ENCODE assay signal across 8 cellular contexts in the genomic region with DNA sequence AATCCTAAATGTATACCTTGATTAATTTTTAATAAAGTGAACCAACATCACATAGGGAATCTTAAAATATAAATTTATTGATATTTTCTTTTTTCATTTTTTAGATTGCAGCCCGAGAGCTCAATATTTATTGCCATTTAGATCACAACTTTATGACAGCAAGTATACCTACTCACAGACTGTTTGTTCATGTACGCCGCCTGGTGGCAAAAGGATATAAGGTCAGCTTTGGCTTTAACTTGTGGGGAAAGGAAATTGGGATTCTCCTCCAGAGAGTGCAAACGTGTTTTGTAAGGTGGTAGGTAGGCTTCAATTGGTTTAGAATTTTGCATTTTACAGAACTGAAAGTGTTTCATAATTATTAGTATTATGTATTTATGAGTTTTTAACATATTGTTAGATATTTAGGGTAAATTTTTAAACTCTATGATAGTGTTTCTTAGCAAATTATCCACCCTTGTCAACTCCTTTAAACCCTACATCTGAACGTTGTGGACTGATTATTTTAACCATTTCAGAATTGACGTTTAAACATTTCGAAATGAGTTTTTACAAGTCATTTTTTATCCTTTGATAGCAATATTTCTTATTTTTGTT. TPM values are rescaled to one million over a fixed set of nuclear protein-coding genes. Genes with fewer than 3 reads are reported as not detected.
DNase-seq lines count a peak whose midpoint lies in the region; ATAC-seq and TF ChIP-seq lines count a peak whose summit lies in the region.

No MANE protein-coding gene starts in this region.

- peaks cover 16% of the 10 kb centered on the region for H3K36me3 Mint-ChIP-seq in Caco-2 (ENCODE audit: insufficient read depth, unreplicated experiment)
- peaks cover 4% of the 10 kb centered on the region for H3K36me3 Mint-ChIP-seq in chondrocyte (ENCODE audit: low read depth)

- H3K4me3 Mint-ChIP-seq in Caco-2 (ENCODE audit: unreplicated experiment), result no peak overlapping the region
- no peak overlapping the region for H3K4me3 Mint-ChIP-seq in chondrocyte (ENCODE audit: unreplicated experiment)

- POLR2A ChIA-PET in Caco-2 (lab: Charles Lee), result interaction anchor here (0.6 to 0.9 kb wide), 2 partner anchors 183 to 265 kb away, joined by 3 read pairs; no protein-coding TSS in a partner anchor
- POLR2A ChIA-PET in HEK293T (lab: Yijun Ruan, JAX), result no interaction called here

- H3K9me3 Mint-ChIP-seq in Caco-2 (ENCODE audit: unreplicated experiment) (no peaks in the 10 kb centered on the region), chondrocyte (ENCODE audit: low read depth) (no peaks in the 10 kb centered on the region)

- DNase-seq in Caco-2, result peak; percentile 76 to 77
- DNase-seq in HEK293T (ENCODE audit: extremely low spot score), result peak; percentile 66
- DNase-seq in NCI-H460 (ENCODE audit: extremely low read depth, low read depth), result peak; percentile 82
- DNase-seq in activated CD4-positive, alpha-beta T cell treated with anti-CD3 and anti-CD28 coated beads for 1 hour, result peak; percentile 28
- no peak for DNase-seq in chondrocyte (ENCODE audit: low spot score)
- peak in 1 of 2 donors; percentile 73 for DNase-seq in left lung
- DNase-seq in stimulated activated CD4-positive, alpha-beta T cell treated with anti-CD3 and anti-CD28 coated beads, TNF-alpha, amount 100 ng/mL, for 24 hours (ENCODE audit: low read depth in 3 of 3), result peak; percentile 43 to 64 (median 55)

- H3K27ac Mint-ChIP-seq in Caco-2 (ENCODE audit: unreplicated experiment) (no peak overlapping the region), chondrocyte (ENCODE audit: unreplicated experiment) (no peak overlapping the region)

- CTCF ChIA-PET in Caco-2 (lab: Charles Lee), result interaction anchor here (0.7 to 1.4 kb wide), 6 partner anchors 16 to 580 kb away, joined by 3 to 7 read pairs (median 5); partner anchors contain the start of genes DHFR and MSH3
- CTCF ChIA-PET in HEK293T (lab: Yijun Ruan, JAX), result interaction anchor here (0.7 to 1.3 kb wide), 8 partner anchors 8 to 533 kb away, joined by 3 to 7 read pairs (median 3); no protein-coding TSS in a partner anchor

- H3K9me3 ChIP-seq in Caco-2, result no peaks in the 10 kb centered on the region
- H3K9me3 ChIP-seq in left lung, result no peaks in the 10 kb centered on the region

- TF ChIP-seq CTCF in Caco-2 (IDR thresholded peaks at IDR 0.05; ENCODE audit: insufficient read depth in 1 of 2, low read depth in 1 of 2, low read length in 1 of 2, severe bottlenecking in 1 of 2, unreplicated experiment in 1 of 2) (peak; percentile 77 to 87), chondrocyte (IDR thresholded peaks at IDR 0.05) (peak; percentile 93), left lung (IDR thresholded peaks at IDR 0.05) (peak; percentile 80 to 84)

- no peak overlapping the region for H3K27ac ChIP-seq in left lung

- no TSS peak for BruUV-seq in Caco-2 (replicated peaks; lab: Mats Ljungman, UMichigan)

- H3K27me3 Mint-ChIP-seq in Caco-2 (ENCODE audit: insufficient read depth, unreplicated experiment), result no peaks in the 10 kb centered on the region
- no peaks in the 10 kb centered on the region for H3K27me3 Mint-ChIP-seq in chondrocyte (ENCODE audit: low read depth)

- no peak overlapping the region for H3K4me3 ChIP-seq in Caco-2 (ENCODE audit: low read depth, low read length)
- H3K4me3 ChIP-seq in left lung, result no peak overlapping the region

- intact Hi-C loops in Caco-2 (cut with micrococcal nuclease; ENCODE audit: unreplicated experiment), result loop anchor here (1.0 to 5.0 kb wide), 3 partner anchors 184 to 580 kb away; partner anchors contain the start of gene FAM151B
- intact Hi-C loops in left lung (cut with DNase I), result no loop called here

- H3K27me3 ChIP-seq in Caco-2 (replicated peaks; ENCODE audit: control insufficient read depth, insufficient read depth, low read length), result no peaks in the 10 kb centered on the region
- no peaks in the 10 kb centered on the region for H3K27me3 ChIP-seq in left lung

- H3K4me1 Mint-ChIP-seq in Caco-2 (ENCODE audit: low read depth, unreplicated experiment) (no peaks in the 10 kb centered on the region), chondrocyte (ENCODE audit: low read depth) (no peaks in the 10 kb centered on the region)

- H3K4me1 ChIP-seq in Caco-2, result no peaks in the 10 kb centered on the region
- H3K4me1 ChIP-seq in left lung, result no peaks in the 10 kb centered on the region

- ATAC-seq in left lung (peak; percentile 73), HG03432 (IDR thresholded peaks at IDR 0.05; ENCODE audit: unreplicated experiment) (no peak)

- H3K36me3 ChIP-seq in Caco-2 (ENCODE audit: control insufficient read depth, insufficient read depth, low read length) (no peaks in the 10 kb centered on the region; the same call in 1 of the 2 replicates), left lung (peaks cover 0 to 82% of the 10 kb centered on the region in 2 donors)

TF ChIP-seq in HEK293T, 16 proteins besides CTCF, POLR2A, EP300 and RAD21:
- TF ChIP-seq ZNF384 (IDR thresholded peaks at IDR 0.05), result no peak
- TF ChIP-seq TARDBP (IDR thresholded peaks at IDR 0.05), result no peak
- TF ChIP-seq, protein P1, sequence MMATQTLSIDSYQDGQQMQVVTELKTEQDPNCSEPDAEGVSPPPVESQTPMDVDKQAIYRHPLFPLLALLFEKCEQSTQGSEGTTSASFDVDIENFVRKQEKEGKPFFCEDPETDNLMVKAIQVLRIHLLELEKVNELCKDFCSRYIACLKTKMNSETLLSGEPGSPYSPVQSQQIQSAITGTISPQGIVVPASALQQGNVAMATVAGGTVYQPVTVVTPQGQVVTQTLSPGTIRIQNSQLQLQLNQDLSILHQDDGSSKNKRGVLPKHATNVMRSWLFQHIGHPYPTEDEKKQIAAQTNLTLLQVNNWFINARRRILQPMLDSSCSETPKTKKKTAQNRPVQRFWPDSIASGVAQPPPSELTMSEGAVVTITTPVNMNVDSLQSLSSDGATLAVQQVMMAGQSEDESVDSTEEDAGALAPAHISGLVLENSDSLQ (IDR thresholded peaks at IDR 0.05), result 0 out of 2 replicates have a peak, but pooled peaks have one; percentile 4

RNA-seq across cellular contexts. Expression of gene DHFR, which starts 17.5 kb away (rescaled TPM):
- 57.2 and 59.2 TPM in 2 replicates for total RNA-seq in Caco-2 (2022)
- total RNA-seq in NCI-H460 (2014; rRNA removed; shearing (Covaris generic)), result 19.5 and 23.0 TPM in 2 replicates
- polyA plus RNA-seq in NCI-H460 (2014; cell fraction: nucleus; rRNA removed), result 84.3 and 89.4 TPM in 2 replicates
- 13.4 to 41.2 TPM (median 14.1 TPM) in 3 replicates for total RNA-seq in chondrocyte
- total RNA-seq in left lung, result 10 to 100 TPM; 19.5 to 23.9 TPM

RNA-seq across cellular contexts. Expression of gene MSH3, which starts 17.8 kb away (rescaled TPM):
- 15.9 and 17.1 TPM in 2 replicates for total RNA-seq in Caco-2 (2022)
- total RNA-seq in NCI-H460 (2014; rRNA removed; shearing (Covaris generic)), result 12.2 and 14.6 TPM in 2 replicates
- polyA plus RNA-seq in NCI-H460 (2014; cell fraction: nucleus; rRNA removed), result 4.3 and 6.3 TPM in 2 replicates
- 11.6 to 16.1 TPM (median 11.9 TPM) in 3 replicates for total RNA-seq in chondrocyte
- 10 to 100 TPM; 12.7 to 14.5 TPM for total RNA-seq in left lung
